Comparison of ENCODE assay signal across 8 cellular contexts in the genomic region with DNA sequence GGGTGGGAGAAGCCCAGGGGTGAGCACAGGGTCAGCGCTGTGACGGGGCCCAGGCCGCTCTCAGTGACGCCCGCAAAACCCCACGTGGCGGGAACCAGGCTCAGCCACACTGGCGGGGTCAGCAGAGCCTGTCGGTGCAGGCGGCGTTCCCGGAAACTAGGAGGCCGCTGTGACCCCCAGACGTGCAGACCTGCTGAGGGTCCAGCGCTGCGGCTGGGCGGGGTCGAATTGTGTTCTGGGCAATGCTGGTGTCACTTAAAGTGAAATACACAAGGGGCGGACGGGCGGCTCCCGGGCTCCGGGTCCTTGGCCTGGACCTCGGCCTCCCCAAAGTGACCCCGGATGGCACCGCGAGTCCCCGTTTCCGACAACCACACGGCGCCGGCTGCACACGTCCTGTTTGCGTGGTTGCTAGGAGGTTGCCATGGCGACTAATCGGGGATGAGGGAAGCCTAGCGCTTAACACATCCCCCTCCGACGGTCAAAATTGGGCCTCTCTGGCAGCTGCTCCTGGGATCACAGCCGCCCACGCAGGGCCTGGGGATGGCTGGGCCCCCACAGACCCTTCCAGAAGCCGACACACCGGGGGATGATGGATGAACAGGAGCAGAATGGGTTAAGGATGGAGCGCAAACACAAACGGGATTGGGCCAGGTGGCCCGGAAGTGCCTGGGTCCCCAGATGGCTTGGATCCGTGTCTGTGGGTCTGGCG.
DNase-seq lines count a peak whose midpoint lies in the region; ATAC-seq and TF ChIP-seq lines count a peak whose summit lies in the region.

No MANE protein-coding gene starts in this region.

- in situ Hi-C loops in GM23248 (cut with MboI) = loop anchor here (10.0 kb wide), 2 partner anchors 535 to 625 kb away; no protein-coding TSS in a partner anchor
- in situ Hi-C loops in G401 (cut with HindIII; ENCODE audit: low sequenced_read_pairs) = no loop called here

- H3K9me3 ChIP-seq in GM23248 (ENCODE audit: low read depth) (no peaks in the 10 kb centered on the region), SJCRH30 (replicated peaks) (no peaks in the 10 kb centered on the region), right atrium auricular region (peaks cover 0 to under 1% of the 10 kb centered on the region in 2 donors)

- no peak overlapping the region for H3K4me2 ChIP-seq in GM23248 (ENCODE audit: unreplicated experiment)

- DNase-seq in GM23248 (peak; percentile 74), SJCRH30 (peak; percentile 87), right atrium auricular region (ENCODE audit: low spot score) (peak; percentile 74), G401 (ENCODE audit: low spot score) (no peak), NCI-H226 (no peak)
- DNase-seq in activated naive CD4-positive, alpha-beta T cell (lab: John Stamatoyannopoulos, UW) = peak in 3 of 4 experiments; percentile 38 to 73 (median 71)
- peak; percentile 44 to 69 (median 50) for DNase-seq in stimulated activated CD4-positive, alpha-beta T cell treated with anti-CD3 and anti-CD28 coated beads, Interleukin-12 subunit alpha, Interleukin-12 subunit beta, amount 100 ng/mL, for 48 hours (ENCODE audit: low read depth in 2 of 3, low spot score in 1 of 3)

- H3K27me3 ChIP-seq in GM23248 (replicated peaks; ENCODE audit: insufficient read depth) (no peaks in the 10 kb centered on the region), SJCRH30 (no peaks in the 10 kb centered on the region; the same call in 1 of the 2 replicates), right atrium auricular region (no peaks in the 10 kb centered on the region)

- no peak for TF ChIP-seq CTCF in right atrium auricular region (IDR thresholded peaks at IDR 0.05)

- H3F3A ChIP-seq in GM23248 (ENCODE audit: insufficient read depth) = no peaks in the 10 kb centered on the region

- H4K20me1 ChIP-seq in GM23248 (ENCODE audit: insufficient read depth) = no peaks in the 10 kb centered on the region

- H3K9ac ChIP-seq in GM23248 = peak overlapping the region; percentile 44; the same call in 1 of the 2 replicates

- no peak overlapping the region for H3K4me3 ChIP-seq in GM23248
- peak overlapping the region; percentile 46 for H3K4me3 ChIP-seq in SJCRH30
- no peak overlapping the region for H3K4me3 ChIP-seq in right atrium auricular region

- H3K4me1 ChIP-seq in GM23248 (ENCODE audit: insufficient read depth) = no peaks in the 10 kb centered on the region
- H3K4me1 ChIP-seq in SJCRH30 = peaks cover 4% of the 10 kb centered on the region; the same call in 1 of the 2 replicates
- peaks cover 0 to 10% of the 10 kb centered on the region in 2 donors for H3K4me1 ChIP-seq in right atrium auricular region

- no peaks in the 10 kb centered on the region for H3K9me2 ChIP-seq in GM23248 (ENCODE audit: insufficient read depth)

- H3K79me2 ChIP-seq in GM23248 (ENCODE audit: insufficient read depth) = no peaks in the 10 kb centered on the region

- WGBS in GM23248 (ENCODE audit: low coverage in 1 of 2, low lambda C conversion rate in 2 of 2, missing lambda C conversion rate in 2 of 2), 2 experiments = 34 to 38% methylated on average over 39 to 45 of the region's 48 CpGs

- H3K36me3 ChIP-seq in GM23248 (ENCODE audit: low read depth) (no peaks in the 10 kb centered on the region), SJCRH30 (no peaks in the 10 kb centered on the region), right atrium auricular region (no peaks in the 10 kb centered on the region)

- H3K27ac ChIP-seq in GM23248 = no peak overlapping the region
- no peak overlapping the region for H3K27ac ChIP-seq in SJCRH30
- H3K27ac ChIP-seq in right atrium auricular region = no peak overlapping the region

- no peak overlapping the region for H2AFZ ChIP-seq in GM23248

- no peak for ATAC-seq in GM21619 (IDR thresholded peaks at IDR 0.05; ENCODE audit: unreplicated experiment)

Comparison
In these comparisons a context has a peak if more than half of its experiments do, and no peak if none do; other contexts are left out.
1. DNase-seq: peak in GM23248 (single experiment), SJCRH30 (2 of 2), activated naive CD4-positive, alpha-beta T cell (3 of 4), right atrium auricular region (single experiment) and stimulated activated CD4-positive, alpha-beta T cell treated with anti-CD3 and anti-CD28 coated beads, Interleukin-12 subunit alpha, Interleukin-12 subunit beta, amount 100 ng/mL, for 48 hours (3 of 3); none in G401 (single experiment) and NCI-H226 (single experiment).